ENCODE assay signal across 8 cellular contexts in the genomic region with DNA sequence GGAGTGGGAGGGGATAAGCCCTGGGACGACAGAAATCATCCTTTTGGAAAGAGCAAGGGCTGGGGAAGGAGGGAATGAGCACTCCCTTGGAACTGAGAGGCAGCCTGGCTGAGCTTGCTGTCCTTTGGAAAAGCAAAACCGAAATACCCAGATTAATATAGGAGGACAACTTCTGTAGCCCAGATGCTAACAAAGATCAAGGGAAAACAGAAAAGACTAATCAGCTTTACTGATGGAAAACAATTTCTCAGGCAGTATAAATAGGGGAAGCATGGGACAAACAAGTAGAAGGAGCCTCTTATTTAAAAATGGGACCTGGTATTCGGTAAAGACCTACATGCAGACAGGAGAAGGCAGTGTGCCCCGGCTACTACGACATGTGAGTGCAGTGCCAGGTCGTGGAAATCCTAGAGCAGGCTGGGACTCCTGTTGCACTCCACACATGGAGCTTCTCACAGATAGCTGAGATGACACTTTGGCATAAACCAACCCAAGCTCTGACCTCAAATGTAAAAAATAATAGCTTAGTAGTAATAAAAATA. TPM values are rescaled to one million over a fixed set of nuclear protein-coding genes. Genes with fewer than 3 reads are reported as not detected.
DNase-seq lines count a peak whose midpoint lies in the region; ATAC-seq and TF ChIP-seq lines count a peak whose summit lies in the region.

No MANE protein-coding gene starts in this region.

- DNase-seq in GM12864 (ENCODE audit: low read depth) (no peak), NCI-H748 (lab: John Stamatoyannopoulos, UW; ENCODE audit: unreplicated experiment) (peak; percentile 73), dedifferentiated amniotic fluid mesenchymal stem cell (ENCODE audit: extremely low spot score) (peak; percentile 76), upper lobe of left lung (no peak), AG08396 (ENCODE audit: low spot score) (no peak), occipital lobe (lab: John Stamatoyannopoulos, UW) (no peak)
- no peak for DNase-seq in stimulated activated CD4-positive, alpha-beta T cell treated with anti-CD3 and anti-CD28 coated beads, Interleukin-12 subunit alpha, Interleukin-12 subunit beta, amount 100 ng/mL, for 4 hours

- WGBS in mesodermal cell (ENCODE audit: insufficient coverage in 2 of 2), 2 experiments = 7 to 18% methylated on average over 2 to 5 of the region's 6 CpGs
- WGBS in upper lobe of left lung, 2 donors = 12 to 13% methylated on average over 6 of the region's 6 CpGs

- H3K4me1 ChIP-seq in mesodermal cell (ENCODE audit: control insufficient read depth, insufficient read depth, low read length, poor library complexity, severe bottlenecking) (peaks cover 4% of the 10 kb centered on the region), upper lobe of left lung (peaks cover 8 to 23% (median 16%) of the 10 kb centered on the region in 4 donors)

- peak in 1 of 4 donors; percentile 31 for TF ChIP-seq POLR2A in upper lobe of left lung (IDR thresholded peaks at IDR 0.05)

- peak in 1 of 2 donors; percentile 84 for ATAC-seq in upper lobe of left lung (ENCODE audit: low FRiP score in 2 of 2)

- TF ChIP-seq EP300 in upper lobe of left lung (IDR thresholded peaks at IDR 0.05) = no peak

- no peak for TF ChIP-seq CTCF in GM12864 (IDR thresholded peaks at IDR 0.05; ENCODE audit: low read depth, low read length, missing control alignments)
- TF ChIP-seq CTCF in upper lobe of left lung (IDR thresholded peaks at IDR 0.05) = no peak

- peak overlapping the region; percentile 59 for H3K27ac ChIP-seq in mesodermal cell (ENCODE audit: low read depth, low read length, severe bottlenecking)
- peak overlapping the region; percentile 69 to 90 (median 80) for H3K27ac ChIP-seq in upper lobe of left lung

- H3K27me3 ChIP-seq in upper lobe of left lung = no peaks in the 10 kb centered on the region

- H3K9me3 ChIP-seq in mesodermal cell (ENCODE audit: control insufficient read depth, low read length) = no peaks in the 10 kb centered on the region
- no peaks in the 10 kb centered on the region for H3K9me3 ChIP-seq in upper lobe of left lung

- H3K4me3 ChIP-seq in GM12864 (ENCODE audit: low read depth, low read length) = peak overlapping the region; percentile 49
- H3K4me3 ChIP-seq in mesodermal cell (ENCODE audit: extremely low read depth, insufficient read depth, low read length, poor library complexity, severe bottlenecking) = peak overlapping the region; percentile 81
- H3K4me3 ChIP-seq in upper lobe of left lung = peak overlapping the region; percentile 34 to 97 (median 86)

- peaks cover 13% of the 10 kb centered on the region for H3K36me3 ChIP-seq in mesodermal cell (ENCODE audit: control insufficient read depth, insufficient read depth, low read length)
- no peaks in the 10 kb centered on the region for H3K36me3 ChIP-seq in upper lobe of left lung

RNA-seq across cellular contexts. Expression of gene DSEL, which starts 0.8 kb away (rescaled TPM):
- 2.2 TPM for polyA plus RNA-seq in mesodermal cell (2013, experiment 1 of 2)
- 2.1 TPM for polyA plus RNA-seq in mesodermal cell (2013, experiment 2 of 2)
- total RNA-seq in upper lobe of left lung = 10 to 100 TPM in 3 of 6 donors, 1 to 10 TPM in 3; 6.5 to 15.0 (median 10.1) TPM
- total RNA-seq in occipital lobe = 71.4 TPM

Comparison
In these comparisons a context has a peak if more than half of its experiments do, and no peak if none do; other contexts are left out.
1. DNase-seq: peak in NCI-H748 (single experiment) and dedifferentiated amniotic fluid mesenchymal stem cell (single experiment); none in GM12864 (single experiment), upper lobe of left lung (0 of 2), AG08396 (single experiment), stimulated activated CD4-positive, alpha-beta T cell treated with anti-CD3 and anti-CD28 coated beads, Interleukin-12 subunit alpha, Interleukin-12 subunit beta, amount 100 ng/mL, for 4 hours (single experiment) and occipital lobe (single experiment).
2. Peak in every context shown above with its lines, with median percentiles within 50 percentile points of each other: H3K4me3 ChIP-seq.